8 cellular contexts compared by ENCODE assay signal in genomic region chr2:38572167-38572566, GRCh38. TPM values are rescaled to one million over a fixed set of nuclear protein-coding genes. Genes with fewer than 3 reads are reported as not detected.
DNase-seq lines count a peak whose midpoint lies in the region; ATAC-seq and TF ChIP-seq lines count a peak whose summit lies in the region.

No MANE protein-coding gene starts in this region.

- peaks cover 17% of the 10 kb centered on the region for H3K4me1 Mint-ChIP-seq in activated CD8-positive, alpha-beta T cell treated with anti-CD3 and anti-CD28 coated beads for 36 hours (ENCODE audit: low read depth)

- H3K4me3 ChIP-seq in fibroblast of the aortic adventitia (ENCODE audit: low read depth, low read length), result no peak overlapping the region

- peak; percentile 45 for ATAC-seq in activated CD8-positive, alpha-beta T cell treated with anti-CD3 and anti-CD28 coated beads for 36 hours
- no peak for ATAC-seq in GM21825 (IDR thresholded peaks at IDR 0.05; ENCODE audit: unreplicated experiment)

- no peaks in the 10 kb centered on the region for H3K9me3 Mint-ChIP-seq in activated CD8-positive, alpha-beta T cell treated with anti-CD3 and anti-CD28 coated beads for 36 hours

- intact Hi-C loops in activated CD8-positive, alpha-beta T cell treated with anti-CD3 and anti-CD28 coated beads for 36 hours (cut with micrococcal nuclease), result no loop called here

- POLR2A ChIA-PET in activated CD8-positive, alpha-beta T cell treated with anti-CD3 and anti-CD28 coated beads for 36 hours (lab: Charles Lee), result interaction anchor here (1.5 kb wide), 1 partner anchor 178 kb away, joined by 7 read pairs; no protein-coding TSS in a partner anchor

- no peaks in the 10 kb centered on the region for H3K27me3 Mint-ChIP-seq in activated CD8-positive, alpha-beta T cell treated with anti-CD3 and anti-CD28 coated beads for 36 hours

- no peak overlapping the region for H3K4me3 Mint-ChIP-seq in activated CD8-positive, alpha-beta T cell treated with anti-CD3 and anti-CD28 coated beads for 36 hours

- H3K27ac Mint-ChIP-seq in activated CD8-positive, alpha-beta T cell treated with anti-CD3 and anti-CD28 coated beads for 36 hours, result peak overlapping the region; percentile 73

- CTCF ChIA-PET in activated CD8-positive, alpha-beta T cell treated with anti-CD3 and anti-CD28 coated beads for 36 hours (lab: Charles Lee), result interaction anchor here (1.1 to 2.6 kb wide), 6 partner anchors 8 to 169 kb away, joined by 3 to 9 read pairs (median 6); no protein-coding TSS in a partner anchor

- peak; percentile 51 for DNase-seq in activated naive CD4-positive, alpha-beta T cell treated with Interleukin-2 at 50 U/mL for 16 hours
- no peak for DNase-seq in activated naive CD4-positive, alpha-beta T cell (lab: John Stamatoyannopoulos, UW)
- peak; percentile 76 for DNase-seq in activated CD8-positive, alpha-beta T cell treated with anti-CD3 and anti-CD28 coated beads for 36 hours
- DNase-seq in fibroblast of the aortic adventitia (ENCODE audit: low read depth) (peak; percentile 80), occipital lobe (lab: John Stamatoyannopoulos, UW) (no peak), NCI-H526 treated with DMSO at 0.1 percent for 48 hours (lab: John Stamatoyannopoulos, UW) (no peak)
- peak in 2 of 3 donors; percentile 20 to 65 for DNase-seq in stimulated activated CD4-positive, alpha-beta T cell treated with anti-CD3 and anti-CD28 coated beads, TNF-alpha, amount 100 ng/mL, for 48 hours (ENCODE audit: low read depth in 3 of 3)

- no peak for TF ChIP-seq CTCF in activated CD8-positive, alpha-beta T cell treated with anti-CD3 and anti-CD28 coated beads for 36 hours (IDR thresholded peaks at IDR 0.05)
- TF ChIP-seq CTCF in fibroblast of the aortic adventitia (IDR thresholded peaks at IDR 0.05; ENCODE audit: insufficient read depth, low read length), result no peak

- peaks cover 22% of the 10 kb centered on the region for H3K36me3 Mint-ChIP-seq in activated CD8-positive, alpha-beta T cell treated with anti-CD3 and anti-CD28 coated beads for 36 hours (ENCODE audit: low read depth)

RNA-seq across cellular contexts. Expression of gene HNRNPLL, which starts 30.6 kb away (rescaled TPM):
- 10 to 100 TPM; 54.9 to 55.3 TPM for total RNA-seq in activated CD8-positive, alpha-beta T cell treated with anti-CD3 and anti-CD28 coated beads for 36 hours
- 34.5 and 45.0 TPM in 2 replicates for total RNA-seq in fibroblast of the aortic adventitia (ENCODE audit: low replicate concordance)
- total RNA-seq in occipital lobe, result 110 TPM

Comparison
In these comparisons a context has a peak if more than half of its experiments do, and no peak if none do; other contexts are left out.
1. DNase-seq: peak in activated naive CD4-positive, alpha-beta T cell treated with Interleukin-2 at 50 U/mL for 16 hours (single experiment), activated CD8-positive, alpha-beta T cell treated with anti-CD3 and anti-CD28 coated beads for 36 hours (single experiment), fibroblast of the aortic adventitia (single experiment) and stimulated activated CD4-positive, alpha-beta T cell treated with anti-CD3 and anti-CD28 coated beads, TNF-alpha, amount 100 ng/mL, for 48 hours (2 of 3); none in activated naive CD4-positive, alpha-beta T cell (0 of 4), occipital lobe (single experiment) and NCI-H526 treated with DMSO at 0.1 percent for 48 hours (single experiment).